Comparison of ENCODE assay signal across 9 cellular contexts in genomic region chr19:1254530-1255185, GRCh38. TPM values are rescaled to one million over a fixed set of nuclear protein-coding genes. Genes with fewer than 3 reads are reported as not detected.
DNase-seq lines count a peak whose midpoint lies in the region; ATAC-seq and TF ChIP-seq lines count a peak whose summit lies in the region.
"Had no signal": no experiment of that assay in that cellular context is flagged by ENCODE, and none has a peak within 500 bp of the region (broad histone marks: within the 10 kb centered on the region; RNA-seq: fewer than 3 reads in every experiment).

No MANE protein-coding gene starts in this region.

- H2BK5ac ChIP-seq in IMR-90 (ENCODE audit: low read depth, low read length, poor library complexity, severe bottlenecking) = peak overlapping the region; percentile 99

- peak overlapping the region; percentile 27 for H4K5ac ChIP-seq in IMR-90 (ENCODE audit: low read depth, low read length)

- peak overlapping the region; percentile 65; the same call in 1 of the 2 replicates for H3K18ac ChIP-seq in IMR-90 (ENCODE audit: low read depth, low read length)

- H3K56ac ChIP-seq in IMR-90 (ENCODE audit: extremely low read depth, insufficient read depth, low read length) = peak overlapping the region; percentile 39; the same call in 1 of the 2 replicates

- peak overlapping the region; percentile 66 for H3K23ac ChIP-seq in IMR-90 (ENCODE audit: low read depth, low read length)

- no peaks in the 10 kb centered on the region for H3K27me3 Mint-ChIP-seq in effector memory CD8-positive, alpha-beta T cell
- peaks cover 19% of the 10 kb centered on the region for H3K27me3 Mint-ChIP-seq in neural crest cell (ENCODE audit: low read depth)

- H3K9ac ChIP-seq in IMR-90 (ENCODE audit: low read depth, low read length) = peak overlapping the region; percentile 38; the same call in 1 of the 2 replicates

- no peak for DNase-seq in IMR-90
- no peak for DNase-seq in effector memory CD8-positive, alpha-beta T cell
- DNase-seq in neural crest cell (ENCODE audit: low read depth, low spot score) = no peak
- DNase-seq in mesenteric fat pad (ENCODE audit: low spot score) = no peak
- DNase-seq in stimulated activated CD4-positive, alpha-beta T cell treated with anti-CD3 and anti-CD28 coated beads, Interleukin-15, amount 100 ng/mL, for 24 hours = no peak
- DNase-seq in NCI-H1436 (lab: John Stamatoyannopoulos, UW) = no peak
- DNase-seq: SHP77 had no signal

- dilution Hi-C loops in IMR-90 (cut with HindIII; ENCODE audit: low sequenced_read_pairs, unreplicated experiment) = no loop called here

- no peaks in the 10 kb centered on the region for H3K27me3 ChIP-seq in IMR-90 (ENCODE audit: control insufficient read depth, insufficient read depth, low read length)

- H3K9me1 ChIP-seq in IMR-90 (ENCODE audit: insufficient read depth, low read length) = no peaks in the 10 kb centered on the region

- BruUV-seq in IMR-90 (replicated peaks; lab: Mats Ljungman, UMichigan) = no TSS peak

- H2AK9ac ChIP-seq in IMR-90 (replicated peaks; ENCODE audit: low read depth, low read length, poor library complexity) = peak overlapping the region; percentile 99

- H4K8ac ChIP-seq in IMR-90 (ENCODE audit: low read depth in 2 of 2, low read length in 2 of 2) = peak overlapping the region; percentile 63 to 72; a peak in 3 of 4 replicates

- TF ChIP-seq CTCF in 22Rv1 (IDR thresholded peaks at IDR 0.05) = no peak
- TF ChIP-seq CTCF in IMR-90 (conservative IDR thresholded peaks at IDR 0.05; ENCODE audit: low read depth, low read length) = no peak
- no peak for TF ChIP-seq CTCF in neural crest cell (conservative IDR thresholded peaks at IDR 0.05)

- H2BK20ac ChIP-seq in IMR-90 (ENCODE audit: low read depth, low read length) = 0 out of 2 replicates have a peak overlapping the region, but pooled peaks have one; percentile 20

- peak overlapping the region; percentile 52; the same call in 1 of the 2 replicates for H3K4me2 ChIP-seq in IMR-90 (ENCODE audit: low read depth, low read length)

- peaks cover 23 to 31% of the 10 kb centered on the region in 2 donors for H3K4me1 Mint-ChIP-seq in effector memory CD8-positive, alpha-beta T cell (ENCODE audit: low read depth in 2 of 2)
- peaks cover 25% of the 10 kb centered on the region for H3K4me1 Mint-ChIP-seq in neural crest cell

- intact Hi-C loops in IMR-90 (cut with micrococcal nuclease) = no loop called here

- peak overlapping the region; percentile 85; the same call in 1 of the 2 replicates for H3K14ac ChIP-seq in IMR-90 (replicated peaks; ENCODE audit: low read depth, low read length)

- CTCF ChIA-PET in IMR-90 (lab: Yijun Ruan, JAX) = interaction anchor here (1.6 to 2.0 kb wide), 2 partner anchors 10 to 12 kb away, joined by 5 to 7 read pairs; no protein-coding TSS in a partner anchor

- peaks cover 35% of the 10 kb centered on the region for H3K4me1 ChIP-seq in IMR-90 (ENCODE audit: control insufficient read depth, insufficient read depth, low read length)

- peaks cover 96% of the 10 kb centered on the region for H3K36me3 Mint-ChIP-seq in effector memory CD8-positive, alpha-beta T cell (ENCODE audit: insufficient read depth)
- H3K36me3 Mint-ChIP-seq in neural crest cell (ENCODE audit: low read depth) = peaks cover 15% of the 10 kb centered on the region

- H2AFZ ChIP-seq in IMR-90 (replicated peaks; ENCODE audit: low read length, poor library complexity) = peak overlapping the region; percentile 46

- POLR2A ChIA-PET in IMR-90 (lab: Charles Lee; ENCODE audit: unreplicated experiment) = interaction anchor here (1.6 kb wide), 1 partner anchor 12 kb away, joined by 24 read pairs; no protein-coding TSS in a partner anchor

- H3K9me3 ChIP-seq in IMR-90 (ENCODE audit: control insufficient read depth, insufficient read depth, low read length) = no peaks in the 10 kb centered on the region

- peak overlapping the region; percentile 11; the same call in 1 of the 3 replicates for H2BK15ac ChIP-seq in IMR-90 (ENCODE audit: low read depth, low read length)

- H3K27ac ChIP-seq in 22Rv1 = peak overlapping the region; percentile 99
- peak overlapping the region; percentile 99 for H3K27ac ChIP-seq in IMR-90 (ENCODE audit: insufficient read depth, low read length)

- H3K4me3 Mint-ChIP-seq in effector memory CD8-positive, alpha-beta T cell = peak overlapping the region; percentile 44 to 91
- H3K4me3 Mint-ChIP-seq in neural crest cell = peak overlapping the region; percentile 80

- ATAC-seq in IMR-90 (ENCODE audit: low read depth) (no peak), HG02642 (IDR thresholded peaks at IDR 0.05; ENCODE audit: poor library complexity, unreplicated experiment) (no peak)
- no peak for ATAC-seq in effector memory CD8-positive, alpha-beta T cell (replicated peaks)

- H3K36me3 ChIP-seq in IMR-90 (ENCODE audit: control insufficient read depth, insufficient read depth, low read length) = peaks cover 73% of the 10 kb centered on the region

- no peak for TF ChIP-seq POLR2A in IMR-90 (IDR thresholded peaks at IDR 0.05; ENCODE audit: low read depth, low read length)

- peak overlapping the region; percentile 47 for H2AK5ac ChIP-seq in IMR-90 (ENCODE audit: low read depth, low read length)

- in situ Hi-C loops in IMR-90 (cut with MboI; ENCODE audit: low sequenced_read_pairs) = no loop called here

- H3K27ac Mint-ChIP-seq in effector memory CD8-positive, alpha-beta T cell = peak overlapping the region; percentile 19 to 90
- no peak overlapping the region for H3K27ac Mint-ChIP-seq in neural crest cell (ENCODE audit: unreplicated experiment)

- peak overlapping the region; percentile 82 for H4K91ac ChIP-seq in IMR-90 (ENCODE audit: insufficient read depth, low read depth, low read length)

- H2BK120ac ChIP-seq in IMR-90 (ENCODE audit: low read depth, low read length) = peak overlapping the region; percentile 64

- H3K9me3 Mint-ChIP-seq in effector memory CD8-positive, alpha-beta T cell = no peaks in the 10 kb centered on the region
- H3K9me3 Mint-ChIP-seq in neural crest cell = no peaks in the 10 kb centered on the region

- peak overlapping the region; percentile 84 for H3K4ac ChIP-seq in IMR-90 (ENCODE audit: low read depth, low read length)

- peaks cover 94% of the 10 kb centered on the region for H4K20me1 ChIP-seq in IMR-90 (ENCODE audit: insufficient read depth, low read length)

- 90% methylated on average over 20 of the region's 20 CpGs; no CpG with 5 or more reads in 1 of the 2 experiments for WGBS in IMR-90 (ENCODE audit: extremely low coverage in 2 of 2, insufficient read length in 1 of 2), 2 experiments

- TF ChIP-seq RAD21 in IMR-90 (IDR thresholded peaks at IDR 0.05; ENCODE audit: low read length) = no peak

- H3K79me1 ChIP-seq in IMR-90 (ENCODE audit: low read depth in 1 of 2, low read length in 2 of 2) = peaks cover 0 to 46% of the 10 kb centered on the region in 2 experiments; a peak in 2 of 4 replicates

- no peak overlapping the region for H3K4me3 ChIP-seq in IMR-90 (ENCODE audit: insufficient read depth, low read depth, low read length)

TF ChIP-seq in IMR-90, 13 proteins besides CTCF, POLR2A, EP300 and RAD21 (continues in another document):
- TF ChIP-seq FOS (IDR thresholded peaks at IDR 0.05; ENCODE audit: low read depth, low read length) (no peak), MAFK (IDR thresholded peaks at IDR 0.05; ENCODE audit: low read depth, low read length) (no peak), BHLHE40 (IDR thresholded peaks at IDR 0.05; ENCODE audit: low read depth, low read length) (no peak), ELK1 (IDR thresholded peaks at IDR 0.05; ENCODE audit: borderline replicate concordance, low read depth, low read length) (no peak), NFE2L2 (IDR thresholded peaks at IDR 0.05; ENCODE audit: low read depth, low read length) (no peak), CEBPB (IDR thresholded peaks at IDR 0.05; ENCODE audit: low read depth, low read length) (no peak), SMC3 (IDR thresholded peaks at IDR 0.05; ENCODE audit: low read depth, low read length) (no peak), MAZ (IDR thresholded peaks at IDR 0.05; ENCODE audit: borderline replicate concordance, low read depth, low read length) (no peak)

RNA-seq across cellular contexts. Expression of gene MIDN, which starts 6.3 kb away (rescaled TPM):
- 2.2 and 2.5 TPM in 2 replicates for total RNA-seq in IMR-90 (2012; rRNA removed)
- 24.1 and 26.0 TPM in 2 replicates for polyA plus RNA-seq in IMR-90 (2012; rRNA removed)
- polyA plus RNA-seq in IMR-90 (2012; cell fraction: cytosol; rRNA removed) = 39.2 and 47.7 TPM in 2 replicates
- 97.0 and 144 TPM in 2 replicates for polyA plus RNA-seq in IMR-90 (2012; cell fraction: nucleus; rRNA removed; ENCODE audit: low replicate concordance)
- 177 and 187 TPM in 2 replicates for total RNA-seq in neural crest cell
- total RNA-seq in mesenteric fat pad = 156 TPM

RNA-seq across cellular contexts. Expression of gene ATP5F1D, which starts 13.1 kb away (rescaled TPM):
- total RNA-seq in IMR-90 (2012; rRNA removed) (7.3 and 13.6 TPM in 2 replicates), neural crest cell (140 and 141 TPM in 2 replicates), mesenteric fat pad (189 TPM)
- polyA plus RNA-seq in IMR-90 (2012; rRNA removed) = 140 and 189 TPM in 2 replicates
- polyA plus RNA-seq in IMR-90 (2012; cell fraction: cytosol; rRNA removed) = 348 and 386 TPM in 2 replicates
- polyA plus RNA-seq in IMR-90 (2012; cell fraction: nucleus; rRNA removed; ENCODE audit: low replicate concordance) = 72.4 and 213 TPM in 2 replicates

RNA-seq across cellular contexts. Expression of gene CIRBP, which starts 14.5 kb away (rescaled TPM):
- total RNA-seq in IMR-90 (2012; rRNA removed) = 226 and 299 TPM in 2 replicates
- 405 and 542 TPM in 2 replicates for polyA plus RNA-seq in IMR-90 (2012; rRNA removed)
- 562 and 617 TPM in 2 replicates for polyA plus RNA-seq in IMR-90 (2012; cell fraction: cytosol; rRNA removed)
- polyA plus RNA-seq in IMR-90 (2012; cell fraction: nucleus; rRNA removed; ENCODE audit: low replicate concordance) = 2,129 and 2,924 TPM in 2 replicates
- total RNA-seq in neural crest cell = 414 and 421 TPM in 2 replicates
- 243 TPM for total RNA-seq in mesenteric fat pad

RNA-seq across cellular contexts. Expression of gene CBARP, which starts 16.9 kb away (rescaled TPM):
- 0.18 and 0.56 TPM in 2 replicates for total RNA-seq in IMR-90 (2012; rRNA removed)
- 3.9 and 8.5 TPM in 2 replicates for polyA plus RNA-seq in IMR-90 (2012; rRNA removed)
- 3.2 and 7.9 TPM in 2 replicates for polyA plus RNA-seq in IMR-90 (2012; cell fraction: cytosol; rRNA removed)
- 24.1 and 64.4 TPM in 2 replicates for polyA plus RNA-seq in IMR-90 (2012; cell fraction: nucleus; rRNA removed; ENCODE audit: low replicate concordance)
- total RNA-seq in neural crest cell = 26.2 and 27.1 TPM in 2 replicates
- 6.2 TPM for total RNA-seq in mesenteric fat pad

RNA-seq across cellular contexts. Expression of gene FAM174C, which starts 20.7 kb away (rescaled TPM):
- total RNA-seq in IMR-90 (2012; rRNA removed) = 7.5 and 10.6 TPM in 2 replicates
- 61.8 and 93.4 TPM in 2 replicates for polyA plus RNA-seq in IMR-90 (2012; rRNA removed)
- polyA plus RNA-seq in IMR-90 (2012; cell fraction: cytosol; rRNA removed) = 94.9 and 135 TPM in 2 replicates
- 46.6 and 93.7 TPM in 2 replicates for polyA plus RNA-seq in IMR-90 (2012; cell fraction: nucleus; rRNA removed; ENCODE audit: low replicate concordance)
- 33.3 and 36.6 TPM in 2 replicates for total RNA-seq in neural crest cell
- 53.2 TPM for total RNA-seq in mesenteric fat pad

Comparison
In these comparisons a context has a peak if more than half of its experiments do, and no peak if none do; other contexts are left out.
1. RNA of gene MIDN, which starts 6.3 kb away (total RNA-seq): 177 to 187 TPM in neural crest cell and 156 TPM in mesenteric fat pad (single experiment); 2.2 to 2.5 TPM in IMR-90; every median in the first group is over 10 times any median in the second.